ENCODE assay signal across 1 cellular context in genomic region chr12:119696943-119697342, GRCh38.
TF ChIP-seq lines count a peak whose summit lies in the region.

No MANE protein-coding gene starts in this region.

TF ChIP-seq in GM23338, 12 proteins besides CTCF, POLR2A, EP300 and RAD21 (continued from another document):
- TF ChIP-seq, protein P1, sequence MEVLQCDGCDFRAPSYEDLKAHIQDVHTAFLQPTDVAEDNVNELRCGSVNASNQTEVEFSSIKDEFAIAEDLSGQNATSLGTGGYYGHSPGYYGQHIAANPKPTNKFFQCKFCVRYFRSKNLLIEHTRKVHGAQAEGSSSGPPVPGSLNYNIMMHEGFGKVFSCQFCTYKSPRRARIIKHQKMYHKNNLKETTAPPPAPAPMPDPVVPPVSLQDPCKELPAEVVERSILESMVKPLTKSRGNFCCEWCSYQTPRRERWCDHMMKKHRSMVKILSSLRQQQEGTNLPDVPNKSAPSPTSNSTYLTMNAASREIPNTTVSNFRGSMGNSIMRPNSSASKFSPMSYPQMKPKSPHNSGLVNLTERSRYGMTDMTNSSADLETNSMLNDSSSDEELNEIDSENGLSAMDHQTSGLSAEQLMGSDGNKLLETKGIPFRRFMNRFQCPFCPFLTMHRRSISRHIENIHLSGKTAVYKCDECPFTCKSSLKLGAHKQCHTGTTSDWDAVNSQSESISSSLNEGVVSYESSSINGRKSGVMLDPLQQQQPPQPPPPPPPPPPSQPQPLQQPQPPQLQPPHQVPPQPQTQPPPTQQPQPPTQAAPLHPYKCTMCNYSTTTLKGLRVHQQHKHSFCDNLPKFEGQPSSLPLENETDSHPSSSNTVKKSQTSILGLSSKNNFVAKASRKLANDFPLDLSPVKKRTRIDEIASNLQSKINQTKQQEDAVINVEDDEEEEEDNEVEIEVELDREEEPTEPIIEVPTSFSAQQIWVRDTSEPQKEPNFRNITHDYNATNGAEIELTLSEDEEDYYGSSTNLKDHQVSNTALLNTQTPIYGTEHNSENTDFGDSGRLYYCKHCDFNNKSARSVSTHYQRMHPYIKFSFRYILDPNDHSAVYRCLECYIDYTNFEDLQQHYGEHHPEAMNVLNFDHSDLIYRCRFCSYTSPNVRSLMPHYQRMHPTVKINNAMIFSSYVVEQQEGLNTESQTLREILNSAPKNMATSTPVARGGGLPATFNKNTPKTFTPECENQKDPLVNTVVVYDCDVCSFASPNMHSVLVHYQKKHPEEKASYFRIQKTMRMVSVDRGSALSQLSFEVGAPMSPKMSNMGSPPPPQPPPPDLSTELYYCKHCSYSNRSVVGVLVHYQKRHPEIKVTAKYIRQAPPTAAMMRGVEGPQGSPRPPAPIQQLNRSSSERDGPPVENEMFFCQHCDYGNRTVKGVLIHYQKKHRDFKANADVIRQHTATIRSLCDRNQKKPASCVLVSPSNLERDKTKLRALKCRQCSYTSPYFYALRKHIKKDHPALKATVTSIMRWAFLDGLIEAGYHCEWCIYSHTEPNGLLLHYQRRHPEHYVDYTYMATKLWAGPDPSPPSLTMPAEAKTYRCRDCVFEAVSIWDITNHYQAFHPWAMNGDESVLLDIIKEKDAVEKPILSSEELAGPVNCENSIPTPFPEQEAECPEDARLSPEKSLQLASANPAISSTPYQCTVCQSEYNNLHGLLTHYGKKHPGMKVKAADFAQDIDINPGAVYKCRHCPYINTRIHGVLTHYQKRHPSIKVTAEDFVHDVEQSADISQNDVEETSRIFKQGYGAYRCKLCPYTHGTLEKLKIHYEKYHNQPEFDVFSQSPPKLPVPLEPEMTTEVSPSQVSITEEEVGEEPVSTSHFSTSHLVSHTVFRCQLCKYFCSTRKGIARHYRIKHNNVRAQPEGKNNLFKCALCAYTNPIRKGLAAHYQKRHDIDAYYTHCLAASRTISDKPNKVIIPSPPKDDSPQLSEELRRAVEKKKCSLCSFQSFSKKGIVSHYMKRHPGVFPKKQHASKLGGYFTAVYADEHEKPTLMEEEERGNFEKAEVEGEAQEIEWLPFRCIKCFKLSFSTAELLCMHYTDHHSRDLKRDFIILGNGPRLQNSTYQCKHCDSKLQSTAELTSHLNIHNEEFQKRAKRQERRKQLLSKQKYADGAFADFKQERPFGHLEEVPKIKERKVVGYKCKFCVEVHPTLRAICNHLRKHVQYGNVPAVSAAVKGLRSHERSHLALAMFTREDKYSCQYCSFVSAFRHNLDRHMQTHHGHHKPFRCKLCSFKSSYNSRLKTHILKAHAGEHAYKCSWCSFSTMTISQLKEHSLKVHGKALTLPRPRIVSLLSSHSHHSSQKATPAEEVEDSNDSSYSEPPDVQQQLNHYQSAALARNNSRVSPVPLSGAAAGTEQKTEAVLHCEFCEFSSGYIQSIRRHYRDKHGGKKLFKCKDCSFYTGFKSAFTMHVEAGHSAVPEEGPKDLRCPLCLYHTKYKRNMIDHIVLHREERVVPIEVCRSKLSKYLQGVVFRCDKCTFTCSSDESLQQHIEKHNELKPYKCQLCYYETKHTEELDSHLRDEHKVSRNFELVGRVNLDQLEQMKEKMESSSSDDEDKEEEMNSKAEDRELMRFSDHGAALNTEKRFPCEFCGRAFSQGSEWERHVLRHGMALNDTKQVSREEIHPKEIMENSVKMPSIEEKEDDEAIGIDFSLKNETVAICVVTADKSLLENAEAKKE (CRISPR knock-in tag; IDR thresholded peaks at IDR 0.05): no peak
- TF ChIP-seq POLR2AphosphoS5 (IDR thresholded peaks at IDR 0.05; ENCODE audit: low read depth) (no peak), ZNF114 (CRISPR knock-in tag; IDR thresholded peaks at IDR 0.05) (no peak)
